Comparison of ENCODE assay signal across 1 cellular context in the genomic region with DNA sequence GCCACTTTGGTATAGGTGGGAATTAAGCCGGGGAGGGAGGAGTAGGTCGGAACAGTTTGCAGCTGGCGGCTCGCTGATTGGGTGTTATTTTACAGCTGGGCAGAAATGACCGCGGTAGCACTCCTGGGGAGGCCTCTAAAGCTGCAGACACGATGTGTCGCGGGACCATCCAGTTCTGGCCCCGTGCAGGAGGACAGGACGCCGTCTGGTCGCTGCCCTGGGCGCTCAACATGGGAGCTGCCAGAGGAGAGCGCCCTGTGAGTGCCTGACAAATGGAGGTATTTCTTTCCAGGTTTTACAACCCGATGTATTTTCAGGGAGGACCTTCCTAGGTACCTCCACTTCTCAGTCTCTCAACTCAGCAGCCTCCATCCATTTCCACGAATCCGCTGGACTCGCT.
TF ChIP-seq lines count a peak whose summit lies in the region.

No MANE protein-coding gene starts in this region.

TF ChIP-seq in K562, 482 proteins besides CTCF, POLR2A, EP300 and RAD21:
- TF ChIP-seq, protein P1, sequence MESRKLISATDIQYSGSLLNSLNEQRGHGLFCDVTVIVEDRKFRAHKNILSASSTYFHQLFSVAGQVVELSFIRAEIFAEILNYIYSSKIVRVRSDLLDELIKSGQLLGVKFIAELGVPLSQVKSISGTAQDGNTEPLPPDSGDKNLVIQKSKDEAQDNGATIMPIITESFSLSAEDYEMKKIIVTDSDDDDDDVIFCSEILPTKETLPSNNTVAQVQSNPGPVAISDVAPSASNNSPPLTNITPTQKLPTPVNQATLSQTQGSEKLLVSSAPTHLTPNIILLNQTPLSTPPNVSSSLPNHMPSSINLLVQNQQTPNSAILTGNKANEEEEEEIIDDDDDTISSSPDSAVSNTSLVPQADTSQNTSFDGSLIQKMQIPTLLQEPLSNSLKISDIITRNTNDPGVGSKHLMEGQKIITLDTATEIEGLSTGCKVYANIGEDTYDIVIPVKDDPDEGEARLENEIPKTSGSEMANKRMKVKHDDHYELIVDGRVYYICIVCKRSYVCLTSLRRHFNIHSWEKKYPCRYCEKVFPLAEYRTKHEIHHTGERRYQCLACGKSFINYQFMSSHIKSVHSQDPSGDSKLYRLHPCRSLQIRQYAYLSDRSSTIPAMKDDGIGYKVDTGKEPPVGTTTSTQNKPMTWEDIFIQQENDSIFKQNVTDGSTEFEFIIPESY (CRISPR knock-in tag; IDR thresholded peaks at IDR 0.05): 0 out of 2 replicates have a peak, but pooled peaks have one; percentile 13
- TF ChIP-seq KDM5B (IDR thresholded peaks at IDR 0.05; ENCODE audit: insufficient replicate concordance, low read depth, low read length): no peak
- TF ChIP-seq, protein P2, sequence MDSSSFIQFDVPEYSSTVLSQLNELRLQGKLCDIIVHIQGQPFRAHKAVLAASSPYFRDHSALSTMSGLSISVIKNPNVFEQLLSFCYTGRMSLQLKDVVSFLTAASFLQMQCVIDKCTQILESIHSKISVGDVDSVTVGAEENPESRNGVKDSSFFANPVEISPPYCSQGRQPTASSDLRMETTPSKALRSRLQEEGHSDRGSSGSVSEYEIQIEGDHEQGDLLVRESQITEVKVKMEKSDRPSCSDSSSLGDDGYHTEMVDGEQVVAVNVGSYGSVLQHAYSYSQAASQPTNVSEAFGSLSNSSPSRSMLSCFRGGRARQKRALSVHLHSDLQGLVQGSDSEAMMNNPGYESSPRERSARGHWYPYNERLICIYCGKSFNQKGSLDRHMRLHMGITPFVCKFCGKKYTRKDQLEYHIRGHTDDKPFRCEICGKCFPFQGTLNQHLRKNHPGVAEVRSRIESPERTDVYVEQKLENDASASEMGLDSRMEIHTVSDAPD (CRISPR knock-in tag; IDR thresholded peaks at IDR 0.05): no peak
